ENCODE assay signal across 3 cellular contexts in genomic region chr6:144184186-144184585, GRCh38. TPM values are rescaled to one million over a fixed set of nuclear protein-coding genes. Genes with fewer than 3 reads are reported as not detected.
"Had no signal": no experiment of that assay in that cellular context is flagged by ENCODE, and none has a peak within 500 bp of the region (broad histone marks: within the 10 kb centered on the region; RNA-seq: fewer than 3 reads in every experiment).

No MANE protein-coding gene starts in this region.

RNA-seq across cellular contexts. Expression of gene STX11, which starts 33.9 kb away (rescaled TPM):
- total RNA-seq: neural crest cell, progenitor cell of endocrine pancreas had no signal
- polyA plus RNA-seq: neural cell had no signal
